In genomic region chr2:12715258-12715865, GRCh38 we compare ENCODE assay signal across 8 cellular contexts. TPM values are rescaled to one million over a fixed set of nuclear protein-coding genes. Genes with fewer than 3 reads are reported as not detected.
DNase-seq lines count a peak whose midpoint lies in the region; ATAC-seq and TF ChIP-seq lines count a peak whose summit lies in the region.

No MANE protein-coding gene starts in this region.

- H3K27me3 Mint-ChIP-seq in activated T-cell treated with anti-CD3 and anti-CD28 coated beads, Interleukin-2, amount 50 U/mL, for 4 hours (ENCODE audit: low read depth): no peaks in the 10 kb centered on the region
- H3K27me3 Mint-ChIP-seq in brain (peaks cover 24% of the 10 kb centered on the region), type B pancreatic cell (peaks cover 4% of the 10 kb centered on the region)

- no peaks in the 10 kb centered on the region for H3K36me3 Mint-ChIP-seq in activated T-cell treated with anti-CD3 and anti-CD28 coated beads, Interleukin-2, amount 50 U/mL, for 4 hours (ENCODE audit: insufficient read depth)
- H3K36me3 Mint-ChIP-seq in brain (no peaks in the 10 kb centered on the region), type B pancreatic cell (no peaks in the 10 kb centered on the region)

- peaks cover 11% of the 10 kb centered on the region for H3K4me1 ChIP-seq in mesenchymal stem cell (ENCODE audit: control insufficient read depth, insufficient read depth, low read depth, low read length)

- H4K91ac ChIP-seq in mesenchymal stem cell (ENCODE audit: low read length): peak overlapping the region; percentile 80

- no peak overlapping the region for H2BK15ac ChIP-seq in mesenchymal stem cell (ENCODE audit: low read depth, poor library complexity, severe bottlenecking)

- peak overlapping the region in 1 of 2 experiments; percentile 2 for H3K4ac ChIP-seq in mesenchymal stem cell (ENCODE audit: low read depth in 1 of 2, low read length in 2 of 2)

- H2BK5ac ChIP-seq in mesenchymal stem cell (ENCODE audit: low read depth, low read length, poor library complexity, severe bottlenecking): no peak overlapping the region

- no peak overlapping the region for H3K23ac ChIP-seq in mesenchymal stem cell (ENCODE audit: low read length in 2 of 2)

- H2AFZ ChIP-seq in mesenchymal stem cell (ENCODE audit: low read depth, low read length): no peak overlapping the region

- no peak overlapping the region for H3K27ac ChIP-seq in mesenchymal stem cell (ENCODE audit: low read length, poor library complexity, severe bottlenecking)

- no peak overlapping the region for H3K4me3 ChIP-seq in mesenchymal stem cell (ENCODE audit: insufficient read depth in 1 of 2, low read depth in 1 of 2, low read length in 2 of 2)

- H3K4me3 Mint-ChIP-seq in activated T-cell treated with anti-CD3 and anti-CD28 coated beads, Interleukin-2, amount 50 U/mL, for 4 hours: peak overlapping the region; percentile 91
- H3K4me3 Mint-ChIP-seq in brain (peak overlapping the region; percentile 94 to 99 (median 96)), type B pancreatic cell (peak overlapping the region; percentile 95)

- no peak for TF ChIP-seq CTCF in brain (conservative IDR thresholded peaks at IDR 0.05)
- no peak for TF ChIP-seq CTCF in type B pancreatic cell (conservative IDR thresholded peaks at IDR 0.05)

- no peak overlapping the region for H3K9ac ChIP-seq in mesenchymal stem cell (ENCODE audit: low read length)

- DNase-seq in activated T-cell treated with anti-CD3 and anti-CD28 coated beads, Interleukin-2, amount 50 U/mL, for 4 hours: no peak
- no peak for DNase-seq in activated T-cell treated with anti-CD3 and anti-CD28 coated beads, Interleukin-2, amount 50 U/mL, for 1 hour
- DNase-seq in mesenchymal stem cell: peak; percentile 32
- DNase-seq in type B pancreatic cell (ENCODE audit: extremely low spot score, unreplicated experiment): no peak
- DNase-seq in 8988T: no peak
- DNase-seq in activated gamma-delta T cell (lab: John Stamatoyannopoulos, UW): no peak
- DNase-seq in D341Med (ENCODE audit: low spot score): no peak

- no peak for ATAC-seq in activated T-cell treated with anti-CD3 and anti-CD28 coated beads, Interleukin-2, amount 50 U/mL, for 4 hours

- no peaks in the 10 kb centered on the region for H3K27me3 ChIP-seq in mesenchymal stem cell (ENCODE audit: control insufficient read depth in 1 of 2, insufficient read depth in 1 of 2, low read length in 2 of 2)

- no peaks in the 10 kb centered on the region for H3K9me3 Mint-ChIP-seq in activated T-cell treated with anti-CD3 and anti-CD28 coated beads, Interleukin-2, amount 50 U/mL, for 4 hours
- peaks cover 0 to 6% (median 0%) of the 10 kb centered on the region in 5 experiments for H3K9me3 Mint-ChIP-seq in brain
- peaks cover 9% of the 10 kb centered on the region for H3K9me3 Mint-ChIP-seq in type B pancreatic cell

- no peaks in the 10 kb centered on the region for H3K36me3 ChIP-seq in mesenchymal stem cell (ENCODE audit: control insufficient read depth in 1 of 2, insufficient read depth in 2 of 2, low read depth in 1 of 2, low read length in 2 of 2)

- H3K4me2 ChIP-seq in mesenchymal stem cell (ENCODE audit: low read length, poor library complexity, severe bottlenecking): no peak overlapping the region

- H3K14ac ChIP-seq in mesenchymal stem cell (ENCODE audit: low read length in 2 of 2): peak overlapping the region in 1 of 2 experiments; percentile 62

- peak overlapping the region; percentile 68 to 96 for H3K18ac ChIP-seq in mesenchymal stem cell (ENCODE audit: low read depth in 1 of 2, low read length in 2 of 2)

- 83% methylated on average over 5 of the region's 6 CpGs for WGBS in mesenchymal stem cell

- H2AK5ac ChIP-seq in mesenchymal stem cell (ENCODE audit: low read length, severe bottlenecking): peak overlapping the region; percentile 18

- H3K9me3 ChIP-seq in mesenchymal stem cell (ENCODE audit: control insufficient read depth, low read length): no peaks in the 10 kb centered on the region

- peak overlapping the region; percentile 97 to 100 (median 99) for H3K27ac Mint-ChIP-seq in brain
- H3K27ac Mint-ChIP-seq in type B pancreatic cell: peak overlapping the region; percentile 92

- H3K79me1 ChIP-seq in mesenchymal stem cell (replicated peaks; ENCODE audit: low read length, poor library complexity, severe bottlenecking): peaks cover 4% of the 10 kb centered on the region

- peak overlapping the region; percentile 76 for H4K8ac ChIP-seq in mesenchymal stem cell (ENCODE audit: low read length)

- peak overlapping the region; percentile 66 for H2BK120ac ChIP-seq in mesenchymal stem cell (ENCODE audit: low read depth, low read length)

- H3K4me1 Mint-ChIP-seq in activated T-cell treated with anti-CD3 and anti-CD28 coated beads, Interleukin-2, amount 50 U/mL, for 4 hours (ENCODE audit: low read depth): peaks cover 54% of the 10 kb centered on the region
- H3K4me1 Mint-ChIP-seq in brain (peaks cover 30% of the 10 kb centered on the region), type B pancreatic cell (ENCODE audit: unreplicated experiment) (peaks cover 19% of the 10 kb centered on the region)

- H2BK12ac ChIP-seq in mesenchymal stem cell (ENCODE audit: low read length in 2 of 2): peak overlapping the region; percentile 57 to 83

RNA-seq across cellular contexts. Expression of gene TRIB2, which starts 1.4 kb away (rescaled TPM):
- 10 to 100 TPM in 1 of 3 donors, 1 to 10 TPM in 2; 8.8 to 13.3 (median 9.8) TPM for total RNA-seq in activated T-cell treated with anti-CD3 and anti-CD28 coated beads, Interleukin-2, amount 50 U/mL, for 4 hours
- polyA plus RNA-seq in brain (ENCODE audit: insufficient read depth, low read depth, low replicate concordance): 29.5 TPM
- polyA plus RNA-seq in mesenchymal stem cell (2013, experiment 1 of 2): 70.1 TPM
- polyA plus RNA-seq in mesenchymal stem cell (2013, experiment 2 of 2): 68.9 TPM
- total RNA-seq in type B pancreatic cell (ENCODE audit: low replicate concordance): 40.1 and 90.9 TPM in 2 replicates
